ENCODE assay signal across 22 cellular contexts in genomic region chr14:77403798-77404197, GRCh38. TPM values are rescaled to one million over a fixed set of nuclear protein-coding genes. Genes with fewer than 3 reads are reported as not detected.
A peak's percentile ranks its signal among the peaks of the same experiment; 100 is the strongest.
DNase-seq lines count a peak whose midpoint lies in the region; ATAC-seq, FAIRE-seq and TF ChIP-seq lines count a peak whose summit lies in the region.
"Had no signal": no experiment of that assay in that cellular context is flagged by ENCODE, and none has a peak within 500 bp of the region (broad histone marks: within the 10 kb centered on the region; RNA-seq: fewer than 3 reads in every experiment).

No MANE protein-coding gene starts in this region.

- DNase-seq in DMS 273 (lab: John Stamatoyannopoulos, UW; ENCODE audit: unreplicated experiment) (peak; percentile 10), DMS 273 treated with DMSO at 0.1 percent for 48 hours (lab: John Stamatoyannopoulos, UW) (no peak), K562 (ENCODE audit: extremely low read depth in 1 of 4, low spot score in 3 of 4) (no peak), GM13977 (ENCODE audit: low spot score) (no peak), hepatocyte (ENCODE audit: low spot score) (no peak)
- DNase-seq: AML-193; Caco-2; Calu3; CD4-positive, alpha-beta T cell; CD8-positive, alpha-beta T cell; DMS79 treated with DMSO at 0.1 percent for 48 hours; GDM1 had no signal

- no peak for TF ChIP-seq RAD21 in K562 (CRISPR knock-in tag; conservative IDR thresholded peaks at IDR 0.05 in 1 of 2, IDR thresholded peaks at IDR 0.05 in 1 of 2)

- no peak overlapping the region for H3K4me2 ChIP-seq in K562 (ENCODE audit: insufficient read depth, low read length)
- H3K4me2 ChIP-seq in hepatocyte = no peak overlapping the region
- H3K4me2 ChIP-seq: A549; BLaER1 treated with 17β-estradiol and CSF1 and Interleukin-3, amounts not matched to agents 10 nM and 100 nM had no signal

- no peak for ATAC-seq in K562
- ATAC-seq: A549; CD8-positive, alpha-beta T cell; GM12878 had no signal

- H3K9ac ChIP-seq in K562 (ENCODE audit: insufficient read depth in 1 of 2, low read depth in 2 of 2, low read length in 2 of 2) = no peak overlapping the region
- H3K9ac ChIP-seq: BLaER1 treated with 17β-estradiol and CSF1 and Interleukin-3, amounts not matched to agents 10 nM and 100 nM had no signal

- H3K9me3 ChIP-seq in K562 (replicated peaks; ENCODE audit: control insufficient read depth, insufficient read depth, low read depth, low read length) = no peaks in the 10 kb centered on the region
- H3K9me3 ChIP-seq in hepatocyte (ENCODE audit: low read depth) = no peaks in the 10 kb centered on the region
- H3K9me3 ChIP-seq: A549; BLaER1 treated with 17β-estradiol and CSF1 and Interleukin-3, amounts not matched to agents 10 nM and 100 nM; Caco-2 had no signal

- BruUV-seq in K562 (replicated peaks; lab: Mats Ljungman, UMichigan) = no TSS peak

- H3K27me3 ChIP-seq in K562 (ENCODE audit: control insufficient read depth in 2 of 2, insufficient read depth in 2 of 2, low read length in 2 of 2) (no peaks in the 10 kb centered on the region), hepatocyte (no peaks in the 10 kb centered on the region)
- H3K27me3 ChIP-seq: BLaER1 treated with 17β-estradiol and CSF1 and Interleukin-3, amounts not matched to agents 10 nM and 100 nM had no signal

- intact Hi-C loops in K562 (cut with micrococcal nuclease) = no loop called here

- H3K4me1 ChIP-seq in K562 (replicated peaks in 1 of 2; ENCODE audit: control insufficient read depth in 2 of 2, insufficient read depth in 2 of 2, low read length in 2 of 2) (peaks cover 4 to 23% of the 10 kb centered on the region in 2 experiments; a peak in 4 of 5 replicates), hepatocyte (ENCODE audit: insufficient read depth) (no peaks in the 10 kb centered on the region)
- H3K4me1 ChIP-seq: A549, Caco-2 had no signal

- H3K36me3 ChIP-seq in K562 (ENCODE audit: control insufficient read depth, insufficient read depth, low read length) (no peaks in the 10 kb centered on the region), hepatocyte (replicated peaks; ENCODE audit: insufficient read depth, low read depth) (no peaks in the 10 kb centered on the region)

- in situ Hi-C loops in K562 (cut with MboI) = no loop called here
- in situ Hi-C loops in GM13977 (cut with MboI; ENCODE audit: low pct_unique_long_range_greater_than_20kb, low sequenced_read_pairs, unreplicated experiment) = no loop called here

- no peak for FAIRE-seq in K562 (lab: Jason Lieb, UNC)
- FAIRE-seq: A549, D721Med, GM12892, GM19239 had no signal

- H3K79me2 ChIP-seq in K562 (ENCODE audit: control insufficient read depth, insufficient read depth, low read length) = no peaks in the 10 kb centered on the region
- no peaks in the 10 kb centered on the region for H3K79me2 ChIP-seq in hepatocyte

- WGBS in K562 (ENCODE audit: insufficient coverage, low coverage, missing lambda C conversion rate) = 45% methylated on average over 3 of the region's 3 CpGs
- WGBS in hepatocyte (ENCODE audit: low lambda C conversion rate, missing lambda C conversion rate) = 97% methylated on average over 3 of the region's 3 CpGs

- H3K27ac ChIP-seq in K562 (ENCODE audit: extremely low read depth, low read depth, low read length) = no peak overlapping the region
- H3K27ac ChIP-seq in hepatocyte = no peak overlapping the region
- H3K27ac ChIP-seq: 22Rv1, A549, C4-2B had no signal

- no peaks in the 10 kb centered on the region for H3K9me1 ChIP-seq in K562 (ENCODE audit: control insufficient read depth, insufficient read depth, low read length)

- CTCF ChIA-PET in K562 (lab: Yijun Ruan, JAX; ENCODE audit: low intra/inter-chr PET ratio) = no interaction called here

- H3K4me3 ChIP-seq in K562 (no peak overlapping the region), hepatocyte (no peak overlapping the region)
- H3K4me3 ChIP-seq: A549; BLaER1 treated with 17β-estradiol and CSF1 and Interleukin-3, amounts not matched to agents 10 nM and 100 nM; GM12878 had no signal

- no peak for TF ChIP-seq CTCF in K562 (IDR thresholded peaks at IDR 0.05 in 2 of 3, conservative IDR thresholded peaks at IDR 0.05 in 1 of 3; ENCODE audit: insufficient read depth in 2 of 3, low read depth in 1 of 3, low read length in 3 of 3)
- no peak for TF ChIP-seq CTCF in GM13977 (IDR thresholded peaks at IDR 0.05; ENCODE audit: extremely low read depth, insufficient read depth, missing control alignments)
- TF ChIP-seq CTCF in hepatocyte (IDR thresholded peaks at IDR 0.05; ENCODE audit: poor library complexity) = no peak

- H2AFZ ChIP-seq in K562 (ENCODE audit: low read depth, low read length) (no peak overlapping the region), hepatocyte (no peak overlapping the region)

- no peak for TF ChIP-seq EP300 in K562 (IDR thresholded peaks at IDR 0.05; ENCODE audit: low read length)

- POLR2A ChIA-PET in K562 (lab: Yijun Ruan, JAX) = no interaction called here

- no peaks in the 10 kb centered on the region for H3K9me2 ChIP-seq in hepatocyte (replicated peaks; ENCODE audit: insufficient read depth)

- no peaks in the 10 kb centered on the region for H4K20me1 ChIP-seq in K562 (replicated peaks; ENCODE audit: control insufficient read depth, insufficient read depth, low read length)
- no peaks in the 10 kb centered on the region for H4K20me1 ChIP-seq in hepatocyte (ENCODE audit: insufficient read depth, poor library complexity, severe bottlenecking)
- H4K20me1 ChIP-seq: BLaER1 treated with 17β-estradiol and CSF1 and Interleukin-3, amounts not matched to agents 10 nM and 100 nM had no signal

- no peak for TF ChIP-seq POLR2A in K562 (conservative IDR thresholded peaks at IDR 0.05)

RNA-seq across cellular contexts. Expression of gene NOXRED1, which starts 19.5 kb away (rescaled TPM):
- total RNA-seq in K562 (2011; cell fraction: chromatin; rRNA removed; ENCODE audit: low replicate concordance) = 0.83 and 2.5 TPM in 2 replicates
- 0.83 and 0.92 TPM in 2 replicates for total RNA-seq in K562 (2011; cell fraction: nucleolus; rRNA removed)
- 1.8 and 2.3 TPM in 2 replicates for total RNA-seq in K562 (2011; cell fraction: nucleoplasm; rRNA removed)
- total RNA-seq in K562 (2014; rRNA removed) = 0.36 and 0.45 TPM in 2 replicates
- 0.29 and 0.32 TPM in 2 replicates for total RNA-seq in K562 (2014; rRNA removed; fragmentation: Illumina TruSeq; extraction: Trizol)
- total RNA-seq in K562 (2015; rRNA removed; fragmentation: Illumina TruSeq; extraction: Trizol) = 0.23 and 0.29 TPM in 2 replicates
- total RNA-seq in K562 (2021) = 0.18 TPM in 2 replicates
- polyA plus RNA-seq in K562 (2011; rRNA removed) = 0.72 and 0.85 TPM in 2 replicates
- polyA plus RNA-seq in K562 (2011; cell fraction: cytosol; rRNA removed) = 0.34 and 0.52 TPM in 2 replicates
- 1.3 and 1.6 TPM in 2 replicates for polyA plus RNA-seq in K562 (2011; cell fraction: nucleus; rRNA removed)
- polyA plus RNA-seq in K562 (2012) = 0.14 and 0.17 TPM in 2 replicates
- 0.37 and 0.39 TPM in 2 replicates for polyA plus RNA-seq in K562 (2014; fragmentation: Illumina TruSeq; extraction: Trizol)
- under 1 TPM; 0.30 to 0.52 TPM for polyA plus RNA-seq in K562 (2014; fragmentation: Nextera tagmentation; extraction: Ambion mirVana)
- polyA plus RNA-seq in K562 (2014; rRNA removed) = 0.15 and 0.47 TPM in 2 replicates
- 0.36 and 0.70 TPM in 2 replicates for polyA minus RNA-seq in K562 (2011; rRNA and poly(A)+ RNA removed)
- not detected in 2 replicates for polyA minus RNA-seq in K562 (2011; cell fraction: cytosol; rRNA and poly(A)+ RNA removed)
- 0.27 and 0.44 TPM in 2 replicates for polyA minus RNA-seq in K562 (2011; cell fraction: nucleus; rRNA and poly(A)+ RNA removed)
- 0.13 and 0.40 TPM in 2 replicates for total RNA-seq in hepatocyte
- polyA plus RNA-seq in hepatocyte = 0.10 TPM in 1 of 2 replicates, not detected in the other
- total RNA-seq: A172, G401 had no signal

RNA-seq across cellular contexts. Expression of gene SAMD15, which starts 26.6 kb away (rescaled TPM):
- 0.16 and 0.56 TPM in 2 replicates for total RNA-seq in K562 (2011; cell fraction: chromatin; rRNA removed; ENCODE audit: low replicate concordance)
- total RNA-seq in K562 (2011; cell fraction: nucleolus; rRNA removed) = not detected in 2 replicates
- 0.23 TPM in 1 of 2 replicates, not detected in the other for total RNA-seq in K562 (2011; cell fraction: nucleoplasm; rRNA removed)
- total RNA-seq in K562 (2014; rRNA removed) = 0.18 and 0.49 TPM in 2 replicates
- total RNA-seq in K562 (2014; rRNA removed; fragmentation: Illumina TruSeq; extraction: Trizol) = 0.25 and 0.86 TPM in 2 replicates
- total RNA-seq in K562 (2015; rRNA removed; fragmentation: Illumina TruSeq; extraction: Trizol) = 0.54 and 0.72 TPM in 2 replicates
- 0.11 and 0.22 TPM in 2 replicates for total RNA-seq in K562 (2021)
- polyA plus RNA-seq in K562 (2011; rRNA removed) = 0.04 and 0.32 TPM in 2 replicates
- polyA plus RNA-seq in K562 (2011; cell fraction: cytosol; rRNA removed) = 0.62 TPM in 1 of 2 replicates, not detected in the other
- polyA plus RNA-seq in K562 (2011; cell fraction: nucleus; rRNA removed) = 0.10 and 0.37 TPM in 2 replicates
- polyA plus RNA-seq in K562 (2012) = 0.25 and 0.26 TPM in 2 replicates
- polyA plus RNA-seq in K562 (2014; fragmentation: Illumina TruSeq; extraction: Trizol) = 0.17 and 0.42 TPM in 2 replicates
- under 1 TPM; 0.20 to 0.22 TPM for polyA plus RNA-seq in K562 (2014; fragmentation: Nextera tagmentation; extraction: Ambion mirVana)
- 0.29 TPM in 1 of 2 replicates, not detected in the other for polyA plus RNA-seq in K562 (2014; rRNA removed)
- 0.33 and 0.63 TPM in 2 replicates for polyA minus RNA-seq in K562 (2011; rRNA and poly(A)+ RNA removed)
- polyA minus RNA-seq in K562 (2011; cell fraction: cytosol; rRNA and poly(A)+ RNA removed) = not detected in 2 replicates
- 0.40 TPM in 1 of 2 replicates, not detected in the other for polyA minus RNA-seq in K562 (2011; cell fraction: nucleus; rRNA and poly(A)+ RNA removed)
- 0.90 and 1.2 TPM in 2 replicates for total RNA-seq in hepatocyte
- polyA plus RNA-seq in hepatocyte = 0.51 and 2.2 TPM in 2 replicates

RNA-seq across cellular contexts. Expression of gene TMED8, which starts 26.9 kb away (rescaled TPM):
- 4.8 and 8.6 TPM in 2 replicates for total RNA-seq in K562 (2011; cell fraction: chromatin; rRNA removed; ENCODE audit: low replicate concordance)
- 2.8 and 3.7 TPM in 2 replicates for total RNA-seq in K562 (2011; cell fraction: nucleolus; rRNA removed)
- 7.8 and 14.2 TPM in 2 replicates for total RNA-seq in K562 (2011; cell fraction: nucleoplasm; rRNA removed)
- total RNA-seq in K562 (2014; rRNA removed) = 9.7 and 12.3 TPM in 2 replicates
- 15.4 and 16.6 TPM in 2 replicates for total RNA-seq in K562 (2014; rRNA removed; fragmentation: Illumina TruSeq; extraction: Trizol)
- 11.2 and 12.0 TPM in 2 replicates for total RNA-seq in K562 (2015; rRNA removed; fragmentation: Illumina TruSeq; extraction: Trizol)
- total RNA-seq in K562 (2021) = 13.1 and 14.0 TPM in 2 replicates
- polyA plus RNA-seq in K562 (2011; rRNA removed) = 12.2 and 17.4 TPM in 2 replicates
- 7.0 and 10.5 TPM in 2 replicates for polyA plus RNA-seq in K562 (2011; cell fraction: cytosol; rRNA removed)
- 5.1 and 5.2 TPM in 2 replicates for polyA plus RNA-seq in K562 (2011; cell fraction: nucleus; rRNA removed)
- 6.9 and 7.1 TPM in 2 replicates for polyA plus RNA-seq in K562 (2012)
- polyA plus RNA-seq in K562 (2014; fragmentation: Illumina TruSeq; extraction: Trizol) = 12.0 and 14.0 TPM in 2 replicates
- 1 to 10 TPM; 3.3 to 4.7 TPM for polyA plus RNA-seq in K562 (2014; fragmentation: Nextera tagmentation; extraction: Ambion mirVana)
- 8.5 and 10.0 TPM in 2 replicates for polyA plus RNA-seq in K562 (2014; rRNA removed)
- polyA minus RNA-seq in K562 (2011; rRNA and poly(A)+ RNA removed) = 18.8 and 23.4 TPM in 2 replicates
- polyA minus RNA-seq in K562 (2011; cell fraction: cytosol; rRNA and poly(A)+ RNA removed) = 6.7 and 11.8 TPM in 2 replicates
- polyA minus RNA-seq in K562 (2011; cell fraction: nucleus; rRNA and poly(A)+ RNA removed) = 2.8 and 4.6 TPM in 2 replicates
- total RNA-seq in hepatocyte = 15.8 and 16.0 TPM in 2 replicates
- 4.0 and 4.2 TPM in 2 replicates for polyA plus RNA-seq in hepatocyte

RNA-seq across cellular contexts. Expression of gene VIPAS39, which starts 53.6 kb away (rescaled TPM):
- total RNA-seq in K562 (2011; cell fraction: chromatin; rRNA removed; ENCODE audit: low replicate concordance) = 22.8 and 28.7 TPM in 2 replicates
- total RNA-seq in K562 (2011; cell fraction: nucleolus; rRNA removed) = 16.3 and 18.5 TPM in 2 replicates
- total RNA-seq in K562 (2011; cell fraction: nucleoplasm; rRNA removed) = 18.0 and 19.5 TPM in 2 replicates
- total RNA-seq in K562 (2014; rRNA removed) (7.9 and 8.1 TPM in 2 replicates), K562 (2014; rRNA removed; fragmentation: Illumina TruSeq; extraction: Trizol) (10.0 and 12.3 TPM in 2 replicates), K562 (2015; rRNA removed; fragmentation: Illumina TruSeq; extraction: Trizol) (9.4 and 9.9 TPM in 2 replicates), K562 (2021) (8.6 and 9.2 TPM in 2 replicates), hepatocyte (22.6 and 29.2 TPM in 2 replicates)
- polyA plus RNA-seq in K562 (2011; rRNA removed) (23.8 and 25.6 TPM in 2 replicates), K562 (2014; fragmentation: Illumina TruSeq; extraction: Trizol) (13.1 and 15.1 TPM in 2 replicates), K562 (2014; fragmentation: Nextera tagmentation; extraction: Ambion mirVana) (10 to 100 TPM in 1 of 2 experiments, 1 to 10 TPM in 1; 5.7 to 10.5 TPM), K562 (2014; rRNA removed) (7.0 and 9.4 TPM in 2 replicates), hepatocyte (11.7 and 13.0 TPM in 2 replicates)
- 11.4 and 19.1 TPM in 2 replicates for polyA plus RNA-seq in K562 (2011; cell fraction: cytosol; rRNA removed)
- 22.9 and 27.2 TPM in 2 replicates for polyA plus RNA-seq in K562 (2011; cell fraction: nucleus; rRNA removed)
- polyA plus RNA-seq in K562 (2012) = 7.8 and 14.1 TPM in 2 replicates
- 25.9 and 26.4 TPM in 2 replicates for polyA minus RNA-seq in K562 (2011; rRNA and poly(A)+ RNA removed)
- polyA minus RNA-seq in K562 (2011; cell fraction: cytosol; rRNA and poly(A)+ RNA removed) = 9.1 and 12.3 TPM in 2 replicates
- polyA minus RNA-seq in K562 (2011; cell fraction: nucleus; rRNA and poly(A)+ RNA removed) = 12.8 and 21.5 TPM in 2 replicates

RNA-seq across cellular contexts. Expression of gene AHSA1, which starts 54.1 kb away (rescaled TPM):
- total RNA-seq in K562 (2011; cell fraction: chromatin; rRNA removed; ENCODE audit: low replicate concordance) = 54.8 and 74.6 TPM in 2 replicates
- 43.2 and 44.5 TPM in 2 replicates for total RNA-seq in K562 (2011; cell fraction: nucleolus; rRNA removed)
- 51.8 and 61.0 TPM in 2 replicates for total RNA-seq in K562 (2011; cell fraction: nucleoplasm; rRNA removed)
- total RNA-seq in K562 (2014; rRNA removed) = 144 and 157 TPM in 2 replicates
- 184 and 201 TPM in 2 replicates for total RNA-seq in K562 (2014; rRNA removed; fragmentation: Illumina TruSeq; extraction: Trizol)
- total RNA-seq in K562 (2015; rRNA removed; fragmentation: Illumina TruSeq; extraction: Trizol) = 193 and 197 TPM in 2 replicates
- total RNA-seq in K562 (2021) = 168 and 175 TPM in 2 replicates
- 137 and 208 TPM in 2 replicates for polyA plus RNA-seq in K562 (2011; rRNA removed)
- polyA plus RNA-seq in K562 (2011; cell fraction: cytosol; rRNA removed) = 162 and 171 TPM in 2 replicates
- 49.9 and 55.0 TPM in 2 replicates for polyA plus RNA-seq in K562 (2011; cell fraction: nucleus; rRNA removed)
- 62.9 and 128 TPM in 2 replicates for polyA plus RNA-seq in K562 (2012)
- polyA plus RNA-seq in K562 (2014; fragmentation: Illumina TruSeq; extraction: Trizol) = 282 and 317 TPM in 2 replicates
- 10 to 100 TPM; 41.4 to 75.1 TPM for polyA plus RNA-seq in K562 (2014; fragmentation: Nextera tagmentation; extraction: Ambion mirVana)
- polyA plus RNA-seq in K562 (2014; rRNA removed) = 202 and 232 TPM in 2 replicates
- 227 and 265 TPM in 2 replicates for polyA minus RNA-seq in K562 (2011; rRNA and poly(A)+ RNA removed)
- 77.3 and 97.7 TPM in 2 replicates for polyA minus RNA-seq in K562 (2011; cell fraction: cytosol; rRNA and poly(A)+ RNA removed)
- 15.5 and 36.1 TPM in 2 replicates for polyA minus RNA-seq in K562 (2011; cell fraction: nucleus; rRNA and poly(A)+ RNA removed)
- total RNA-seq in hepatocyte = 111 and 126 TPM in 2 replicates
- 127 and 128 TPM in 2 replicates for polyA plus RNA-seq in hepatocyte
